ENCODE assay signal across 8 cellular contexts in genomic region chr14:46490150-46490769, GRCh38.
DNase-seq lines count a peak whose midpoint lies in the region; ATAC-seq and TF ChIP-seq lines count a peak whose summit lies in the region.

No MANE protein-coding gene starts in this region.

- peaks cover 5% of the 10 kb centered on the region for H3K4me1 ChIP-seq in KMS-11 (ENCODE audit: low read depth, poor library complexity, severe bottlenecking)
- no peaks in the 10 kb centered on the region for H3K4me1 ChIP-seq in endodermal cell (ENCODE audit: control insufficient read depth, insufficient read depth, low read length)
- H3K4me1 ChIP-seq in aorta (ENCODE audit: control insufficient read depth in 1 of 2, insufficient read depth in 2 of 2, low read length in 2 of 2), result no peaks in the 10 kb centered on the region

- DNase-seq in endodermal cell, result peak; percentile 71
- no peak for DNase-seq in aorta
- no peak for DNase-seq in medulla oblongata (ENCODE audit: extremely low spot score)
- no peak for DNase-seq in AG20443 (ENCODE audit: low spot score)
- no peak for DNase-seq in mesothelial cell of epicardium (ENCODE audit: low spot score in 2 of 2, unreplicated experiment in 2 of 2)

- peaks cover 2% of the 10 kb centered on the region for H3K4me1 Mint-ChIP-seq in endodermal cell
- H3K4me1 Mint-ChIP-seq in mesothelial cell of epicardium, result peaks cover 5% of the 10 kb centered on the region

- H3K36me3 Mint-ChIP-seq in endodermal cell (ENCODE audit: low read depth), result no peaks in the 10 kb centered on the region
- H3K36me3 Mint-ChIP-seq in mesothelial cell of epicardium, result no peaks in the 10 kb centered on the region

- H3K27ac ChIP-seq in KMS-11, result peak overlapping the region; percentile 37; the same call in 1 of the 2 replicates
- H3K27ac ChIP-seq in endodermal cell (ENCODE audit: low read depth, low read length), result no peak overlapping the region
- H3K27ac ChIP-seq in aorta (ENCODE audit: low read depth in 1 of 2, low read length in 2 of 2), result no peak overlapping the region

- H3K9me3 ChIP-seq in endodermal cell (ENCODE audit: control insufficient read depth, low read length) (no peaks in the 10 kb centered on the region), aorta (ENCODE audit: control insufficient read depth, low read length) (no peaks in the 10 kb centered on the region)

- no CpG with 5 or more reads among the region's 2 CpGs for WGBS in endodermal cell (ENCODE audit: insufficient coverage in 1 of 2, insufficient read length in 1 of 2), 2 experiments
- WGBS in aorta, 2 donors, result 80% methylated on average over 2 of the region's 2 CpGs

- no peaks in the 10 kb centered on the region for H3K36me3 ChIP-seq in KMS-11 (ENCODE audit: insufficient read depth)
- no peaks in the 10 kb centered on the region for H3K36me3 ChIP-seq in endodermal cell (ENCODE audit: control insufficient read depth, insufficient read depth, low read length)
- H3K36me3 ChIP-seq in aorta (ENCODE audit: control insufficient read depth in 1 of 2, insufficient read depth in 2 of 2, low read length in 1 of 2), result no peaks in the 10 kb centered on the region

- intact Hi-C loops in aorta (cut with DNase I), result no loop called here

- peak overlapping the region; percentile 57 for H3K4me2 ChIP-seq in KMS-11

- H3K27ac Mint-ChIP-seq in endodermal cell, result no peak overlapping the region
- no peak overlapping the region for H3K27ac Mint-ChIP-seq in mesothelial cell of epicardium

- H3K4me3 ChIP-seq in KMS-11 (IDR thresholded peaks at IDR 0.05; ENCODE audit: insufficient read depth, low read depth, low read length) (no peak overlapping the region), endodermal cell (ENCODE audit: low read length) (no peak overlapping the region), aorta (ENCODE audit: low read length in 2 of 2) (no peak overlapping the region)

- H3K27me3 Mint-ChIP-seq in endodermal cell (ENCODE audit: insufficient read depth) (no peaks in the 10 kb centered on the region), mesothelial cell of epicardium (ENCODE audit: low read depth) (no peaks in the 10 kb centered on the region)

- H2AFZ ChIP-seq in KMS-11 (ENCODE audit: low read depth), result no peak overlapping the region

- no peaks in the 10 kb centered on the region for H3K79me2 ChIP-seq in KMS-11 (ENCODE audit: insufficient read depth, low read depth)

- TF ChIP-seq CTCF in KMS-11 (conservative IDR thresholded peaks at IDR 0.05; ENCODE audit: low read depth, low read length) (peak; percentile 60), endodermal cell (conservative IDR thresholded peaks at IDR 0.05) (peak; percentile 86), mesothelial cell of epicardium (IDR thresholded peaks at IDR 0.05; ENCODE audit: unreplicated experiment) (no peak)

- H3K27me3 ChIP-seq in KMS-11 (ENCODE audit: insufficient read depth, low read depth), result no peaks in the 10 kb centered on the region
- no peaks in the 10 kb centered on the region for H3K27me3 ChIP-seq in endodermal cell (ENCODE audit: control insufficient read depth, insufficient read depth, low read length, poor library complexity, severe bottlenecking)
- no peaks in the 10 kb centered on the region for H3K27me3 ChIP-seq in aorta (ENCODE audit: control insufficient read depth in 1 of 2, insufficient read depth in 2 of 2, low read length in 1 of 2)

- H3K9me3 Mint-ChIP-seq in endodermal cell, result no peaks in the 10 kb centered on the region
- H3K9me3 Mint-ChIP-seq in mesothelial cell of epicardium, result peaks cover 5% of the 10 kb centered on the region

- H3K4me3 Mint-ChIP-seq in endodermal cell (no peak overlapping the region), mesothelial cell of epicardium (no peak overlapping the region)

- ATAC-seq in GM18498 (IDR thresholded peaks at IDR 0.05; ENCODE audit: unreplicated experiment) (peak; percentile 97), GM21786 (IDR thresholded peaks at IDR 0.05; ENCODE audit: unreplicated experiment) (peak; percentile 97), aorta (ENCODE audit: low FRiP score) (no peak)

- H3K9ac ChIP-seq in KMS-11 (no peak overlapping the region; the same call in 1 of the 2 replicates), endodermal cell (ENCODE audit: extremely low read depth, low read length, poor library complexity, severe bottlenecking) (no peak overlapping the region)

- no peaks in the 10 kb centered on the region for H4K20me1 ChIP-seq in KMS-11 (ENCODE audit: insufficient read depth)
